16 cellular contexts compared by ENCODE assay signal in the genomic region with DNA sequence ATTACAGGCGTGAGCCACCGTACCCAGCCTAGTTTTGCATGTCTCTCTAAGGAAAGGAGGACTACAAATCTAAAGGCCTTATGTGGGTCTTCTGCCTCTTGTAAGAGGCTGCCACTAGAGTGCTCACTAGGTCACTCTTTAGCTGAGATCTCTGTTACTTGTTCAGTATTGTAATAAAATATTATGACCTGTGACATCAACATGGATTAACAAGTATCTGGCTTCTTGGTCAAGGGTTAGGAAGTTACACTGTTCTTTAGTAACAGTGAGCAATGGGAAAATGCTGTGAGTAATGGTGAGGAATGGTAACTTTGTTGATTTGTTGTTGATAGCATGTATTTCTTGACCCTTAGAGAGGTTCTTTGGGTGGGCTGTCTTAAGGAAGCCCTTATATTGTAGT.
"Had no signal": no experiment of that assay in that cellular context is flagged by ENCODE, and none has a peak within 500 bp of the region (broad histone marks: within the 10 kb centered on the region; RNA-seq: fewer than 3 reads in every experiment).

No MANE protein-coding gene starts in this region.

- H3K27me3 ChIP-seq: hepatocyte, neutrophil, ovary, right atrium auricular region, sigmoid colon, suprapubic skin, thyroid gland had no signal

- H3K4me2 ChIP-seq: hepatocyte, smooth muscle cell had no signal

- H3K4me1 ChIP-seq: thyroid gland had no signal

- H3K36me3 ChIP-seq: neutrophil, ovary, right atrium auricular region, sigmoid colon, suprapubic skin, thyroid gland had no signal

- ATAC-seq: esophagus mucosa; naive thymus-derived CD8-positive, alpha-beta T cell; stimulated activated naive CD8-positive, alpha-beta T cell treated with anti-CD3 and anti-CD28 coated beads, Interleukin-15, Interleukin-2, amounts not matched to agents 100 U/mL and 50 U/mL, for 24 hours had no signal

- H3K4me3 ChIP-seq: hepatocyte, ovary, right atrium auricular region, sigmoid colon, smooth muscle cell, suprapubic skin, thyroid gland had no signal

- H3K9me3 ChIP-seq: neutrophil, ovary, right atrium auricular region, sigmoid colon, suprapubic skin, thyroid gland had no signal

- DNase-seq: effector memory CD4-positive, alpha-beta T cell; foreskin melanocyte; head of caudate nucleus; mesendoderm; naive thymus-derived CD8-positive, alpha-beta T cell; ovary; sigmoid colon; stimulated activated CD4-positive, alpha-beta T cell treated with anti-CD3 and anti-CD28 coated beads, Interleukin-2, amount 100 ng/mL, for 48 hours; stimulated activated naive CD8-positive, alpha-beta T cell treated with anti-CD3 and anti-CD28 coated beads, Interleukin-15, Interleukin-2, amounts not matched to agents 100 U/mL and 50 U/mL, for 24 hours; thyroid gland had no signal

- H3K27ac ChIP-seq: hepatocyte, neutrophil, ovary, right atrium auricular region, sigmoid colon, suprapubic skin, thyroid gland had no signal

- H2AFZ ChIP-seq: hepatocyte had no signal
